In genomic region chr20:3407426-3408250, GRCh38 we compare ENCODE assay signal across 1 cellular context.
TF ChIP-seq lines count a peak whose summit lies in the region.

Gene DNAAF9 (minus strand): TSS chr20:3407669. CDS start chr20:3407557, 112 bp downstream.

TF ChIP-seq in WTC11, 78 proteins besides CTCF, POLR2A, EP300 and RAD21 (continued from another document):
- no peak for TF ChIP-seq ZSCAN18 (CRISPR knock-in tag; IDR thresholded peaks at IDR 0.05)
- TF ChIP-seq HMGXB4 (CRISPR knock-in tag; IDR thresholded peaks at IDR 0.05): peak; percentile 86; the same call in 1 of the 2 replicates
- TF ChIP-seq TP53 (CRISPR knock-in tag; IDR thresholded peaks at IDR 0.05): no peak
- peak; percentile 73; the same call in 1 of the 2 replicates for TF ChIP-seq FOXP1 (CRISPR knock-in tag; IDR thresholded peaks at IDR 0.05; ENCODE audit: borderline replicate concordance)
- 0 out of 2 replicates have a peak, but pooled peaks have one; percentile 39 for TF ChIP-seq ELF4 (CRISPR knock-in tag; IDR thresholded peaks at IDR 0.05; ENCODE audit: low read depth)
- no peak for TF ChIP-seq ZBTB21 (CRISPR knock-in tag; IDR thresholded peaks at IDR 0.05; ENCODE audit: borderline replicate concordance)
